ENCODE assay signal across 1 cellular context in the genomic region with DNA sequence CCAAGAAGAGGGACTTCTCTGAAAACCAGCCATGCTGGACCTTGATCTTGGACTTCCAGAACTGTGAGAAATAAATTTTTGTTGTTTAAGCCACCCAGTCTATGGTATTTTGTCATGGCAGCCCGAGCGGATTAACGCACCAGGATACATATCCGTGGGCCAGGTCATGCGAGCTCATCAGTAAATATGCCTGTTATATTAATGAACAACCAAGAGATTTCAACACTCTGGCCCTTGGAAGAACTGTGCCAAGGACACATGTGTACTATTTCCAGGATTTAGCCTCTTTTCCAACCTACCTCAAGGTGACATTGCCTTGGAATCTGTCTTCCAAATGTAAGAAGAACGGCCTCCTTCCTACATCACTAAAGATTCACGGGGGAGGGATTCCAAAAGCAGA.
TF ChIP-seq lines count a peak whose summit lies in the region.

No MANE protein-coding gene starts in this region.

TF ChIP-seq in HepG2, 621 proteins besides CTCF, POLR2A, EP300 and RAD21 (continued from another document):
- TF ChIP-seq, protein P1, sequence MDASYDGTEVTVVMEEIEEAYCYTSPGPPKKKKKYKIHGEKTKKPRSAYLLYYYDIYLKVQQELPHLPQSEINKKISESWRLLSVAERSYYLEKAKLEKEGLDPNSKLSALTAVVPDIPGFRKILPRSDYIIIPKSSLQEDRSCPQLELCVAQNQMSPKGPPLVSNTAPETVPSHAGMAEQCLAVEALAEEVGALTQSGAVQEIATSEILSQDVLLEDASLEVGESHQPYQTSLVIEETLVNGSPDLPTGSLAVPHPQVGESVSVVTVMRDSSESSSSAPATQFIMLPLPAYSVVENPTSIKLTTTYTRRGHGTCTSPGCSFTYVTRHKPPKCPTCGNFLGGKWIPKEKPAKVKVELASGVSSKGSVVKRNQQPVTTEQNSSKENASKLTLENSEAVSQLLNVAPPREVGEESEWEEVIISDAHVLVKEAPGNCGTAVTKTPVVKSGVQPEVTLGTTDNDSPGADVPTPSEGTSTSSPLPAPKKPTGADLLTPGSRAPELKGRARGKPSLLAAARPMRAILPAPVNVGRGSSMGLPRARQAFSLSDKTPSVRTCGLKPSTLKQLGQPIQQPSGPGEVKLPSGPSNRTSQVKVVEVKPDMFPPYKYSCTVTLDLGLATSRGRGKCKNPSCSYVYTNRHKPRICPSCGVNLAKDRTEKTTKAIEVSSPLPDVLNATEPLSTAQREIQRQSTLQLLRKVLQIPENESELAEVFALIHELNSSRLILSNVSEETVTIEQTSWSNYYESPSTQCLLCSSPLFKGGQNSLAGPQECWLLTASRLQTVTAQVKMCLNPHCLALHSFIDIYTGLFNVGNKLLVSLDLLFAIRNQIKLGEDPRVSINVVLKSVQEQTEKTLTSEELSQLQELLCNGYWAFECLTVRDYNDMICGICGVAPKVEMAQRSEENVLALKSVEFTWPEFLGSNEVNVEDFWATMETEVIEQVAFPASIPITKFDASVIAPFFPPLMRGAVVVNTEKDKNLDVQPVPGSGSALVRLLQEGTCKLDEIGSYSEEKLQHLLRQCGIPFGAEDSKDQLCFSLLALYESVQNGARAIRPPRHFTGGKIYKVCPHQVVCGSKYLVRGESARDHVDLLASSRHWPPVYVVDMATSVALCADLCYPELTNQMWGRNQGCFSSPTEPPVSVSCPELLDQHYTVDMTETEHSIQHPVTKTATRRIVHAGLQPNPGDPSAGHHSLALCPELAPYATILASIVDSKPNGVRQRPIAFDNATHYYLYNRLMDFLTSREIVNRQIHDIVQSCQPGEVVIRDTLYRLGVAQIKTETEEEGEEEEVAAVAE (CRISPR knock-in tag; IDR thresholded peaks at IDR 0.05; ENCODE audit: borderline replicate concordance), result no peak
- no peak for TF ChIP-seq ZNF432 (CRISPR knock-in tag; IDR thresholded peaks at IDR 0.05; ENCODE audit: borderline replicate concordance)
- TF ChIP-seq POLR2G (IDR thresholded peaks at IDR 0.05; ENCODE audit: low read depth, low read length), result no peak
- no peak for TF ChIP-seq ZNF451 (CRISPR knock-in tag; IDR thresholded peaks at IDR 0.05)
- TF ChIP-seq, protein P2, sequence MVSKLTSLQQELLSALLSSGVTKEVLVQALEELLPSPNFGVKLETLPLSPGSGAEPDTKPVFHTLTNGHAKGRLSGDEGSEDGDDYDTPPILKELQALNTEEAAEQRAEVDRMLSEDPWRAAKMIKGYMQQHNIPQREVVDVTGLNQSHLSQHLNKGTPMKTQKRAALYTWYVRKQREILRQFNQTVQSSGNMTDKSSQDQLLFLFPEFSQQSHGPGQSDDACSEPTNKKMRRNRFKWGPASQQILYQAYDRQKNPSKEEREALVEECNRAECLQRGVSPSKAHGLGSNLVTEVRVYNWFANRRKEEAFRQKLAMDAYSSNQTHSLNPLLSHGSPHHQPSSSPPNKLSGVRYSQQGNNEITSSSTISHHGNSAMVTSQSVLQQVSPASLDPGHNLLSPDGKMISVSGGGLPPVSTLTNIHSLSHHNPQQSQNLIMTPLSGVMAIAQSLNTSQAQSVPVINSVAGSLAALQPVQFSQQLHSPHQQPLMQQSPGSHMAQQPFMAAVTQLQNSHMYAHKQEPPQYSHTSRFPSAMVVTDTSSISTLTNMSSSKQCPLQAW (CRISPR knock-in tag; IDR thresholded peaks at IDR 0.05), result peak; percentile 36; the same call in 1 of the 2 replicates
- TF ChIP-seq, protein P3, sequence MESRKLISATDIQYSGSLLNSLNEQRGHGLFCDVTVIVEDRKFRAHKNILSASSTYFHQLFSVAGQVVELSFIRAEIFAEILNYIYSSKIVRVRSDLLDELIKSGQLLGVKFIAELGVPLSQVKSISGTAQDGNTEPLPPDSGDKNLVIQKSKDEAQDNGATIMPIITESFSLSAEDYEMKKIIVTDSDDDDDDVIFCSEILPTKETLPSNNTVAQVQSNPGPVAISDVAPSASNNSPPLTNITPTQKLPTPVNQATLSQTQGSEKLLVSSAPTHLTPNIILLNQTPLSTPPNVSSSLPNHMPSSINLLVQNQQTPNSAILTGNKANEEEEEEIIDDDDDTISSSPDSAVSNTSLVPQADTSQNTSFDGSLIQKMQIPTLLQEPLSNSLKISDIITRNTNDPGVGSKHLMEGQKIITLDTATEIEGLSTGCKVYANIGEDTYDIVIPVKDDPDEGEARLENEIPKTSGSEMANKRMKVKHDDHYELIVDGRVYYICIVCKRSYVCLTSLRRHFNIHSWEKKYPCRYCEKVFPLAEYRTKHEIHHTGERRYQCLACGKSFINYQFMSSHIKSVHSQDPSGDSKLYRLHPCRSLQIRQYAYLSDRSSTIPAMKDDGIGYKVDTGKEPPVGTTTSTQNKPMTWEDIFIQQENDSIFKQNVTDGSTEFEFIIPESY (CRISPR knock-in tag; IDR thresholded peaks at IDR 0.05), result no peak
- no peak for TF ChIP-seq SIX4 (CRISPR knock-in tag; IDR thresholded peaks at IDR 0.05)
- peak; percentile 10; the same call in 1 of the 2 replicates for TF ChIP-seq SALL1 (CRISPR knock-in tag; IDR thresholded peaks at IDR 0.05)
- TF ChIP-seq BCL6 (CRISPR knock-in tag; IDR thresholded peaks at IDR 0.05), result peak; percentile 77
